8 cellular contexts compared by ENCODE assay signal in genomic region chr16:81315271-81316175, GRCh38. TPM values are rescaled to one million over a fixed set of nuclear protein-coding genes. Genes with fewer than 3 reads are reported as not detected.
DNase-seq lines count a peak whose midpoint lies in the region; ATAC-seq and TF ChIP-seq lines count a peak whose summit lies in the region.

No MANE protein-coding gene starts in this region.

- H3F3A ChIP-seq in GM23338 (replicated peaks; ENCODE audit: low read depth) (no peaks in the 10 kb centered on the region), Loucy (ENCODE audit: low read depth) (no peaks in the 10 kb centered on the region)

- H3K79me2 ChIP-seq in GM23338 (replicated peaks; ENCODE audit: insufficient read depth) (peaks cover 82% of the 10 kb centered on the region), Loucy (ENCODE audit: insufficient read depth, low read length) (peaks cover 74% of the 10 kb centered on the region)

- H3K4me3 Mint-ChIP-seq in GM23338 (peak overlapping the region; percentile 91), memory B cell (peak overlapping the region; percentile 90)

- no peak for TF ChIP-seq CTCF in GM23338 (conservative IDR thresholded peaks at IDR 0.05; ENCODE audit: low read depth in 2 of 2)
- 0 out of 2 replicates have a peak, but pooled peaks have one; percentile 18 for TF ChIP-seq CTCF in Loucy (conservative IDR thresholded peaks at IDR 0.05; ENCODE audit: low read length)

- H3K36me3 ChIP-seq in GM23338 (ENCODE audit: insufficient read depth) (no peaks in the 10 kb centered on the region), Loucy (ENCODE audit: insufficient read depth, low read length) (no peaks in the 10 kb centered on the region)

- H3K27ac Mint-ChIP-seq in GM23338 = no peak overlapping the region
- H3K27ac Mint-ChIP-seq in memory B cell = peak overlapping the region; percentile 88

- H3K4me2 ChIP-seq in GM23338 (peak overlapping the region; percentile 98), Loucy (ENCODE audit: low read depth, low read length, poor library complexity, severe bottlenecking) (peak overlapping the region; percentile 100)

- H4K20me1 ChIP-seq in GM23338 (replicated peaks; ENCODE audit: insufficient read depth) (peaks cover 53% of the 10 kb centered on the region), Loucy (ENCODE audit: insufficient read depth, low read length, poor library complexity, severe bottlenecking) (peaks cover 30% of the 10 kb centered on the region)

- ATAC-seq in GM23338 = peak; percentile 7
- peak; percentile 23 for ATAC-seq in memory B cell (ENCODE audit: low read depth)

- H3K9me3 Mint-ChIP-seq in GM23338 = no peaks in the 10 kb centered on the region; the same call in 2 of the 3 replicates
- H3K9me3 Mint-ChIP-seq in memory B cell = no peaks in the 10 kb centered on the region

- H3K27ac ChIP-seq in GM23338 (ENCODE audit: low read depth) = no peak overlapping the region

- H3K4me1 ChIP-seq in GM23338 (ENCODE audit: insufficient read depth) (peaks cover 25% of the 10 kb centered on the region), Loucy (ENCODE audit: insufficient read depth, low read length, poor library complexity, severe bottlenecking) (peaks cover 58% of the 10 kb centered on the region)

- H3K9ac ChIP-seq in Loucy (ENCODE audit: low read depth, low read length, poor library complexity, severe bottlenecking) = peak overlapping the region; percentile 82

- H3K36me3 Mint-ChIP-seq in GM23338 (ENCODE audit: low read depth) (peaks cover 14% of the 10 kb centered on the region), memory B cell (peaks cover 2% of the 10 kb centered on the region)

- DNase-seq in GM23338 (ENCODE audit: low spot score) = peak; percentile 33
- peak; percentile 76 for DNase-seq in activated CD8-positive, alpha-beta memory T cell treated with anti-CD3 and anti-CD28 coated beads for 24 hours
- DNase-seq in effector CD8-positive, alpha-beta T cell (lab: John Stamatoyannopoulos, UW) = peak; percentile 9
- DNase-seq in memory B cell (ENCODE audit: low spot score in 2 of 2) = peak; percentile 23 to 52
- DNase-seq in stimulated activated CD8-positive, alpha-beta memory T cell treated with anti-CD3 and anti-CD28 coated beads, Interleukin-15, amount 100 ng/mL, for 48 hours (ENCODE audit: low read depth in 2 of 2) = peak; percentile 26 to 36
- DNase-seq in H4 (ENCODE audit: low spot score) = no peak

- H3K9me2 ChIP-seq in GM23338 (ENCODE audit: insufficient read depth) (no peaks in the 10 kb centered on the region), Loucy (replicated peaks; ENCODE audit: low read depth, low read length) (no peaks in the 10 kb centered on the region)

- H2AFZ ChIP-seq in GM23338 (no peak overlapping the region), Loucy (ENCODE audit: low read length) (peak overlapping the region; percentile 88; the same call in 1 of the 2 replicates)

- peaks cover 15% of the 10 kb centered on the region for H3K27me3 Mint-ChIP-seq in GM23338 (ENCODE audit: insufficient read depth, low read depth, poor library complexity)
- H3K27me3 Mint-ChIP-seq in memory B cell = no peaks in the 10 kb centered on the region

- no peaks in the 10 kb centered on the region for H3K9me3 ChIP-seq in Loucy (ENCODE audit: insufficient read depth, low read depth, low read length)

- peaks cover 45% of the 10 kb centered on the region for H3K4me1 Mint-ChIP-seq in GM23338
- peaks cover 22% of the 10 kb centered on the region for H3K4me1 Mint-ChIP-seq in memory B cell

- H3K27me3 ChIP-seq in GM23338 (ENCODE audit: insufficient read depth) (peaks cover 5% of the 10 kb centered on the region; the same call in 1 of the 2 replicates), Loucy (ENCODE audit: insufficient read depth, low read length, poor library complexity, severe bottlenecking) (no peaks in the 10 kb centered on the region)

- H3K4me3 ChIP-seq in GM08714 (ENCODE audit: low read length) (peak overlapping the region; percentile 91), GM23338 (peak overlapping the region; percentile 80), Loucy (ENCODE audit: low read length, poor library complexity, severe bottlenecking) (peak overlapping the region; percentile 86)

TF ChIP-seq in GM23338, 12 proteins besides CTCF, POLR2A, EP300 and RAD21:
- no peak for TF ChIP-seq ZNF114 (CRISPR knock-in tag; IDR thresholded peaks at IDR 0.05)
- no peak for TF ChIP-seq ZNF331 (CRISPR knock-in tag; IDR thresholded peaks at IDR 0.05; ENCODE audit: low read depth)
- TF ChIP-seq, protein P1, sequence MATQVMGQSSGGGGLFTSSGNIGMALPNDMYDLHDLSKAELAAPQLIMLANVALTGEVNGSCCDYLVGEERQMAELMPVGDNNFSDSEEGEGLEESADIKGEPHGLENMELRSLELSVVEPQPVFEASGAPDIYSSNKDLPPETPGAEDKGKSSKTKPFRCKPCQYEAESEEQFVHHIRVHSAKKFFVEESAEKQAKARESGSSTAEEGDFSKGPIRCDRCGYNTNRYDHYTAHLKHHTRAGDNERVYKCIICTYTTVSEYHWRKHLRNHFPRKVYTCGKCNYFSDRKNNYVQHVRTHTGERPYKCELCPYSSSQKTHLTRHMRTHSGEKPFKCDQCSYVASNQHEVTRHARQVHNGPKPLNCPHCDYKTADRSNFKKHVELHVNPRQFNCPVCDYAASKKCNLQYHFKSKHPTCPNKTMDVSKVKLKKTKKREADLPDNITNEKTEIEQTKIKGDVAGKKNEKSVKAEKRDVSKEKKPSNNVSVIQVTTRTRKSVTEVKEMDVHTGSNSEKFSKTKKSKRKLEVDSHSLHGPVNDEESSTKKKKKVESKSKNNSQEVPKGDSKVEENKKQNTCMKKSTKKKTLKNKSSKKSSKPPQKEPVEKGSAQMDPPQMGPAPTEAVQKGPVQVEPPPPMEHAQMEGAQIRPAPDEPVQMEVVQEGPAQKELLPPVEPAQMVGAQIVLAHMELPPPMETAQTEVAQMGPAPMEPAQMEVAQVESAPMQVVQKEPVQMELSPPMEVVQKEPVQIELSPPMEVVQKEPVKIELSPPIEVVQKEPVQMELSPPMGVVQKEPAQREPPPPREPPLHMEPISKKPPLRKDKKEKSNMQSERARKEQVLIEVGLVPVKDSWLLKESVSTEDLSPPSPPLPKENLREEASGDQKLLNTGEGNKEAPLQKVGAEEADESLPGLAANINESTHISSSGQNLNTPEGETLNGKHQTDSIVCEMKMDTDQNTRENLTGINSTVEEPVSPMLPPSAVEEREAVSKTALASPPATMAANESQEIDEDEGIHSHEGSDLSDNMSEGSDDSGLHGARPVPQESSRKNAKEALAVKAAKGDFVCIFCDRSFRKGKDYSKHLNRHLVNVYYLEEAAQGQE (IDR thresholded peaks at IDR 0.05; ENCODE audit: unreplicated experiment) = no peak
- TF ChIP-seq POLR2AphosphoS5 (IDR thresholded peaks at IDR 0.05; ENCODE audit: low read depth) = no peak

RNA-seq across cellular contexts. Expression of gene GAN, which starts 0.8 kb away (rescaled TPM):
- total RNA-seq in GM23338 (2014; rRNA removed; shearing (Covaris generic)) = 28.5 and 29.4 TPM in 2 replicates
- 7.5 and 8.1 TPM in 2 replicates for polyA plus RNA-seq in GM23338 (2016; fragmentation: Nextera tagmentation; extraction: Ambion mirVana)
- total RNA-seq in H4 (2014; rRNA removed; shearing (Covaris generic)) = 4.0 TPM in 2 replicates
